ENCODE assay signal across 8 cellular contexts in the genomic region with DNA sequence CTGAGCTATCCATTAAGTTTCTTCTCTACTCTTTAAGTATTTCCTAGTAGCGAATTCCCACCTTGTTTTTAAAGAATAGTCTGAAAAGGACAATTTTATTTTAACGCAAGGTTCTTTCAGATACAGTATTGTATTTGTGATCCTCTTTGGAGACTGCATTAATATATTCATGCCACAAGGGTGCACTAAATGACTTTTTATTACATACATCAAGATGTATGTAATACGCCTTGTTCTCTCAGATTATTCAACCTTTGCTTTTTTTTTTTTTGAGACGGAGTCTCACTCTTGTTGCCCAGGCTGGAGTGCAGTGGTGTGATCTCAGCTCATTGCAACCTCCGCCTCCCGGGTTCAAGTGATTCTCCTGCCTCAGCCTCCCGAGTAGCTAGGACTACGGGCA. TPM values are rescaled to one million over a fixed set of nuclear protein-coding genes. Genes with fewer than 3 reads are reported as not detected.
DNase-seq lines count a peak whose midpoint lies in the region; ATAC-seq and TF ChIP-seq lines count a peak whose summit lies in the region.
"Not testable (repeated sequence)": the region's sequence is repeated elsewhere in the genome, so short reads cannot be mapped to it uniquely, and the experiment has no call there.

No MANE protein-coding gene starts in this region.

- not testable (repeated sequence) for TF ChIP-seq POLR2A in esophagus muscularis mucosa (IDR thresholded peaks at IDR 0.05; ENCODE audit: low read depth)

- H4K20me1 ChIP-seq in PC-9 (ENCODE audit: insufficient read depth), result not testable (repeated sequence)
- H4K20me1 ChIP-seq in smooth muscle cell (ENCODE audit: low read depth), result peaks cover 70% of the 10 kb centered on the region

- H3K27ac ChIP-seq in CD4-positive, CD25-positive, alpha-beta regulatory T cell (ENCODE audit: insufficient read depth, low read length, poor library complexity, severe bottlenecking); PC-9; esophagus muscularis mucosa (replicated peaks in 1 of 4); left lung; smooth muscle cell (ENCODE audit: low read depth): not testable (repeated sequence)

- WGBS in esophagus muscularis mucosa, result 73% methylated on average over 8 of the region's 8 CpGs
- WGBS in smooth muscle cell (ENCODE audit: low lambda C conversion rate), result 82% methylated on average over 8 of the region's 8 CpGs

- not testable (repeated sequence) for H3K9ac ChIP-seq in smooth muscle cell (ENCODE audit: low read depth)

- H3K36me3 ChIP-seq in CD4-positive, CD25-positive, alpha-beta regulatory T cell (ENCODE audit: control insufficient read depth, insufficient read depth, low read length), result peaks cover 22% of the 10 kb centered on the region
- peaks cover 22% of the 10 kb centered on the region for H3K36me3 ChIP-seq in PC-9 (ENCODE audit: low read depth)
- peaks cover 8 to 45% (median 40%) of the 10 kb centered on the region in 4 donors for H3K36me3 ChIP-seq in esophagus muscularis mucosa
- H3K36me3 ChIP-seq in left lung, result peaks cover 0 to 39% of the 10 kb centered on the region in 2 donors
- not testable (repeated sequence) for H3K36me3 ChIP-seq in smooth muscle cell (ENCODE audit: low read depth)

- BruUV-seq in PC-9 (replicated peaks; lab: Mats Ljungman, UMichigan), result not testable (repeated sequence)

- H3K9me3 ChIP-seq in CD4-positive, CD25-positive, alpha-beta regulatory T cell (ENCODE audit: control insufficient read depth in 2 of 2, low read length in 2 of 2); PC-9 (ENCODE audit: insufficient read depth, low read depth); esophagus muscularis mucosa; left lung; smooth muscle cell (replicated peaks; ENCODE audit: low read depth): not testable (repeated sequence)

- not testable (repeated sequence) for TF ChIP-seq EP300 in esophagus muscularis mucosa (IDR thresholded peaks at IDR 0.05)

- ATAC-seq in CD4-positive, CD25-positive, alpha-beta regulatory T cell (ENCODE audit: low read depth in 2 of 2), result peak; percentile 65 to 79
- ATAC-seq in activated naive CD8-positive, alpha-beta T cell treated with anti-CD3 and anti-CD28 coated beads, Interleukin-2, amount 10 ng/mL, durations not matched to agents 7 days and 5 days (ENCODE audit: low read depth), result peak; percentile 71
- peak; percentile 78 for ATAC-seq in left lung

- H3K4me1 Mint-ChIP-seq in CD4-positive, CD25-positive, alpha-beta regulatory T cell, result peaks cover 16 to 32% (median 23%) of the 10 kb centered on the region in 4 donors
- H3K4me1 Mint-ChIP-seq in activated naive CD8-positive, alpha-beta T cell treated with anti-CD3 and anti-CD28 coated beads, Interleukin-2, amount 10 ng/mL, durations not matched to agents 7 days and 5 days, result not testable (repeated sequence)

- peaks cover 15% of the 10 kb centered on the region for H3K36me3 Mint-ChIP-seq in CD4-positive, CD25-positive, alpha-beta regulatory T cell
- not testable (repeated sequence) for H3K36me3 Mint-ChIP-seq in activated naive CD8-positive, alpha-beta T cell treated with anti-CD3 and anti-CD28 coated beads, Interleukin-2, amount 10 ng/mL, durations not matched to agents 7 days and 5 days

- CTCF ChIA-PET in PC-9 (lab: Charles Lee), result interaction anchor here (0.6 to 0.7 kb wide), 2 partner anchors 21 to 483 kb away, joined by 3 to 5 read pairs; no protein-coding TSS in a partner anchor

- peak in 2 of 3 donors; percentile 41 to 64 for DNase-seq in CD4-positive, CD25-positive, alpha-beta regulatory T cell
- DNase-seq in H4 (ENCODE audit: low spot score) (peak; percentile 58), NCI-H1105 (lab: John Stamatoyannopoulos, UW) (peak; percentile 4)
- DNase-seq in PC-9; activated naive CD8-positive, alpha-beta T cell treated with anti-CD3 and anti-CD28 coated beads, Interleukin-2, amount 10 ng/mL, durations not matched to agents 7 days and 5 days; esophagus muscularis mucosa (ENCODE audit: extremely low spot score); left lung; smooth muscle cell (lab: John Stamatoyannopoulos, UW; ENCODE audit: unreplicated experiment): not testable (repeated sequence)

- H3K4me3 Mint-ChIP-seq in CD4-positive, CD25-positive, alpha-beta regulatory T cell; activated naive CD8-positive, alpha-beta T cell treated with anti-CD3 and anti-CD28 coated beads, Interleukin-2, amount 10 ng/mL, durations not matched to agents 7 days and 5 days: not testable (repeated sequence)

- H3F3A ChIP-seq in PC-9 (ENCODE audit: insufficient read depth, low read depth); smooth muscle cell (ENCODE audit: low read depth): not testable (repeated sequence)

- TF ChIP-seq CTCF in PC-9 (conservative IDR thresholded peaks at IDR 0.05) (peak; percentile 57), esophagus muscularis mucosa (IDR thresholded peaks at IDR 0.05) (peak; percentile 20 to 35 (median 34)), left lung (IDR thresholded peaks at IDR 0.05) (peak in 1 of 2 donors; percentile 17), smooth muscle cell (IDR thresholded peaks at IDR 0.05; ENCODE audit: borderline replicate concordance, insufficient read depth, poor library complexity, severe bottlenecking) (peak; percentile 35)

- POLR2A ChIA-PET in PC-9 (lab: Charles Lee; ENCODE audit: unreplicated experiment), result not testable (repeated sequence)
- POLR2A ChIA-PET in activated naive CD8-positive, alpha-beta T cell treated with anti-CD3 and anti-CD28 coated beads, Interleukin-2, amount 10 ng/mL, durations not matched to agents 7 days and 5 days (lab: Charles Lee), result interaction anchor here (0.6 to 1.5 kb wide), 4 partner anchors 9 to 81 kb away, joined by 3 to 4 read pairs (median 4); a partner anchor contains a TSS

- H3K27ac Mint-ChIP-seq in CD4-positive, CD25-positive, alpha-beta regulatory T cell, result peak overlapping the region in 1 of 3 donors; percentile 34
- not testable (repeated sequence) for H3K27ac Mint-ChIP-seq in activated naive CD8-positive, alpha-beta T cell treated with anti-CD3 and anti-CD28 coated beads, Interleukin-2, amount 10 ng/mL, durations not matched to agents 7 days and 5 days

- intact Hi-C loops in PC-9 (cut with micrococcal nuclease; ENCODE audit: unreplicated experiment) (loop anchor here (1.0 to 10.0 kb wide), 2 partner anchors 80 to 407 kb away; no protein-coding TSS in a partner anchor), left lung (cut with DNase I) (loop anchor here in 1 of 2 donors (10.0 kb wide), 1 partner anchor 77 kb away; no protein-coding TSS in a partner anchor)
- intact Hi-C loops in esophagus muscularis mucosa (cut with DNase I), result not testable (repeated sequence)

- peaks cover 55% of the 10 kb centered on the region for H3K79me2 ChIP-seq in PC-9 (ENCODE audit: low read depth)
- peaks cover 45% of the 10 kb centered on the region for H3K79me2 ChIP-seq in smooth muscle cell (ENCODE audit: low read depth)

- H3K9me2 ChIP-seq in PC-9 (ENCODE audit: insufficient read depth), result not testable (repeated sequence)

- H3K4me2 ChIP-seq in PC-9, smooth muscle cell: not testable (repeated sequence)

- H3K27me3 ChIP-seq in CD4-positive, CD25-positive, alpha-beta regulatory T cell (ENCODE audit: control insufficient read depth, insufficient read depth, low read length); PC-9 (ENCODE audit: insufficient read depth, low read depth); esophagus muscularis mucosa; left lung; smooth muscle cell (ENCODE audit: low read depth): not testable (repeated sequence)

- H3K9me3 Mint-ChIP-seq in CD4-positive, CD25-positive, alpha-beta regulatory T cell; activated naive CD8-positive, alpha-beta T cell treated with anti-CD3 and anti-CD28 coated beads, Interleukin-2, amount 10 ng/mL, durations not matched to agents 7 days and 5 days: not testable (repeated sequence)

- H2AFZ ChIP-seq in PC-9; smooth muscle cell (ENCODE audit: low read depth): not testable (repeated sequence)

- H3K27me3 Mint-ChIP-seq in CD4-positive, CD25-positive, alpha-beta regulatory T cell; activated naive CD8-positive, alpha-beta T cell treated with anti-CD3 and anti-CD28 coated beads, Interleukin-2, amount 10 ng/mL, durations not matched to agents 7 days and 5 days: not testable (repeated sequence)

- not testable (repeated sequence) for H3K4me1 ChIP-seq in CD4-positive, CD25-positive, alpha-beta regulatory T cell (ENCODE audit: control insufficient read depth, insufficient read depth, low read length, poor library complexity, severe bottlenecking); PC-9 (replicated peaks; ENCODE audit: insufficient read depth); left lung; smooth muscle cell (ENCODE audit: low read depth)
- H3K4me1 ChIP-seq in esophagus muscularis mucosa, result peaks cover 0 to 31% (median 19%) of the 10 kb centered on the region in 4 donors

- H3K4me3 ChIP-seq in CD4-positive, CD25-positive, alpha-beta regulatory T cell (ENCODE audit: low read depth, low read length); PC-9; esophagus muscularis mucosa; left lung; smooth muscle cell: not testable (repeated sequence)

RNA-seq across cellular contexts. Expression of a gene that starts 10.2 kb away (rescaled TPM):
- total RNA-seq in CD4-positive, CD25-positive, alpha-beta regulatory T cell, result 15.7 TPM
- polyA plus RNA-seq in CD4-positive, CD25-positive, alpha-beta regulatory T cell, result 1 to 10 TPM; 3.4 to 7.0 (median 5.2) TPM
- total RNA-seq in H4 (2014; rRNA removed; shearing (Covaris generic)), result 28.3 and 29.8 TPM in 2 replicates
- total RNA-seq in PC-9 (2021), result 20.2 and 23.2 TPM in 2 replicates
- total RNA-seq in activated naive CD8-positive, alpha-beta T cell treated with anti-CD3 and anti-CD28 coated beads, Interleukin-2, amount 10 ng/mL, durations not matched to agents 7 days and 5 days, result 10 to 100 TPM; 16.3 to 17.1 TPM
- total RNA-seq in esophagus muscularis mucosa, result 10 to 100 TPM; 25.3 to 35.6 (median 29.9) TPM
- 10 to 100 TPM; 15.7 to 17.3 TPM for total RNA-seq in left lung
- total RNA-seq in smooth muscle cell, result 20.8 and 28.0 TPM in 2 replicates
- polyA plus RNA-seq in smooth muscle cell, result 7.0 and 7.8 TPM in 2 replicates

RNA-seq across cellular contexts. Expression of a gene that starts 57.3 kb away (rescaled TPM):
- 46.7 TPM for total RNA-seq in CD4-positive, CD25-positive, alpha-beta regulatory T cell
- 100 to 1,000 TPM; 152 to 175 (median 168) TPM for polyA plus RNA-seq in CD4-positive, CD25-positive, alpha-beta regulatory T cell
- 441 and 475 TPM in 2 replicates for total RNA-seq in H4 (2014; rRNA removed; shearing (Covaris generic))
- total RNA-seq in PC-9 (2021), result 146 and 164 TPM in 2 replicates
- total RNA-seq in activated naive CD8-positive, alpha-beta T cell treated with anti-CD3 and anti-CD28 coated beads, Interleukin-2, amount 10 ng/mL, durations not matched to agents 7 days and 5 days, result 100 to 1,000 TPM; 119 to 123 TPM
- total RNA-seq in esophagus muscularis mucosa, result 100 to 1,000 TPM; 125 to 178 (median 159) TPM
- total RNA-seq in left lung, result 100 to 1,000 TPM; 199 to 219 TPM
- 226 and 246 TPM in 2 replicates for total RNA-seq in smooth muscle cell
- polyA plus RNA-seq in smooth muscle cell, result 206 and 239 TPM in 2 replicates
